In genomic region chr7:158404031-158404761, GRCh38 we compare ENCODE assay signal across 23 cellular contexts.
DNase-seq lines count a peak whose midpoint lies in the region; ATAC-seq, FAIRE-seq and TF ChIP-seq lines count a peak whose summit lies in the region.
"Had no signal": no experiment of that assay in that cellular context is flagged by ENCODE, and none has a peak within 500 bp of the region (broad histone marks: within the 10 kb centered on the region; RNA-seq: fewer than 3 reads in every experiment).

No MANE protein-coding gene starts in this region.

- H3K27ac Mint-ChIP-seq in glutamatergic neuron (ENCODE audit: unreplicated experiment): peak overlapping the region; percentile 57
- H3K27ac Mint-ChIP-seq in activated T-helper 17 cell treated with anti-CD3 and anti-CD28 coated beads, Interleukin-2, amount 50 U/mL, for 72 hours: no peak overlapping the region
- H3K27ac Mint-ChIP-seq: CD8-positive, alpha-beta T cell had no signal

- TF ChIP-seq CTCF in bronchial epithelial cell (IDR thresholded peaks at IDR 0.05; ENCODE audit: insufficient read depth, low read length, severe bottlenecking) (no peak), glutamatergic neuron (IDR thresholded peaks at IDR 0.05; ENCODE audit: partially characterized antibody, unreplicated experiment) (no peak)

- peaks cover 5% of the 10 kb centered on the region for H3K36me3 Mint-ChIP-seq in glutamatergic neuron (ENCODE audit: unreplicated experiment)
- no peaks in the 10 kb centered on the region for H3K36me3 Mint-ChIP-seq in activated T-helper 17 cell treated with anti-CD3 and anti-CD28 coated beads, Interleukin-2, amount 50 U/mL, for 72 hours (ENCODE audit: low read depth)
- H3K36me3 Mint-ChIP-seq: CD8-positive, alpha-beta T cell had no signal

- no peak overlapping the region for H3K4me3 ChIP-seq in bronchial epithelial cell (ENCODE audit: low read depth, low read length)
- H3K4me3 ChIP-seq: GM12878, GM23248, SJCRH30 had no signal

- H3K4me1 Mint-ChIP-seq in glutamatergic neuron (ENCODE audit: low read depth, unreplicated experiment): peaks cover 24% of the 10 kb centered on the region
- no peaks in the 10 kb centered on the region for H3K4me1 Mint-ChIP-seq in activated T-helper 17 cell treated with anti-CD3 and anti-CD28 coated beads, Interleukin-2, amount 50 U/mL, for 72 hours

- no peak for FAIRE-seq in bronchial epithelial cell (lab: Jason Lieb, UNC)
- FAIRE-seq: GM12878, HTR-8/SVneo had no signal

- peak; percentile 50 for DNase-seq in activated effector memory CD4-positive, alpha-beta T cell treated with anti-CD3 and anti-CD28 coated beads, Interleukin-2, amount 50 U/mL, for 16 hours
- DNase-seq in activated effector memory CD4-positive, alpha-beta T cell treated with Interleukin-2 at 50 U/mL for 16 hours: no peak
- DNase-seq in bronchial epithelial cell (ENCODE audit: low read depth) (peak; percentile 46), glutamatergic neuron (no peak), substantia nigra (lab: John Stamatoyannopoulos, UW) (no peak)
- DNase-seq: 8988T; AML-193; C1 segment of cervical spinal cord; CD8-positive, alpha-beta T cell; DND-41; GM23248; KG1; NCI-H1092 treated with DMSO at 0.1 percent for 48 hours; NCI-H1436 treated with DMSO at 0.1 percent for 48 hours; NCI-H1930; NCI-H748 treated with DMSO at 0.1 percent for 48 hours; SJCRH30 had no signal

- H3K27me3 ChIP-seq in bronchial epithelial cell (ENCODE audit: control insufficient read depth, insufficient read depth, low read length): no peaks in the 10 kb centered on the region

- H3K27ac ChIP-seq in substantia nigra (ENCODE audit: low read depth, low read length, poor library complexity, severe bottlenecking): no peak overlapping the region
- H3K27ac ChIP-seq: GM23248, SJCRH30 had no signal

- ATAC-seq in activated T-helper 17 cell treated with anti-CD3 and anti-CD28 coated beads, Interleukin-2, amount 50 U/mL, for 72 hours (replicated peaks): no peak
- no peak for ATAC-seq in HG03045 (IDR thresholded peaks at IDR 0.05; ENCODE audit: unreplicated experiment)
- ATAC-seq: CD8-positive, alpha-beta T cell; GM12878; HCT116; Panc1 had no signal

- H3K27me3 Mint-ChIP-seq in glutamatergic neuron (ENCODE audit: unreplicated experiment): peaks cover 10% of the 10 kb centered on the region
- H3K27me3 Mint-ChIP-seq in activated T-helper 17 cell treated with anti-CD3 and anti-CD28 coated beads, Interleukin-2, amount 50 U/mL, for 72 hours: peaks cover 6% of the 10 kb centered on the region

- peak overlapping the region; percentile 60 for H3K4me3 Mint-ChIP-seq in glutamatergic neuron (ENCODE audit: unreplicated experiment)
- H3K4me3 Mint-ChIP-seq in activated T-helper 17 cell treated with anti-CD3 and anti-CD28 coated beads, Interleukin-2, amount 50 U/mL, for 72 hours: no peak overlapping the region
- H3K4me3 Mint-ChIP-seq: CD8-positive, alpha-beta T cell had no signal

- H3K9me3 Mint-ChIP-seq in glutamatergic neuron (ENCODE audit: unreplicated experiment): peaks cover 7% of the 10 kb centered on the region
- no peaks in the 10 kb centered on the region for H3K9me3 Mint-ChIP-seq in activated T-helper 17 cell treated with anti-CD3 and anti-CD28 coated beads, Interleukin-2, amount 50 U/mL, for 72 hours
- H3K9me3 Mint-ChIP-seq: CD8-positive, alpha-beta T cell had no signal

- no peaks in the 10 kb centered on the region for H3K36me3 ChIP-seq in bronchial epithelial cell (ENCODE audit: control insufficient read depth, insufficient read depth, low read length)
- H3K36me3 ChIP-seq: SJCRH30 had no signal

Comparison
In these comparisons a context has a peak if more than half of its experiments do, and no peak if none do; other contexts are left out.
1. DNase-seq: peak in activated effector memory CD4-positive, alpha-beta T cell treated with anti-CD3 and anti-CD28 coated beads, Interleukin-2, amount 50 U/mL, for 16 hours (single experiment) and bronchial epithelial cell (single experiment); none in activated effector memory CD4-positive, alpha-beta T cell treated with Interleukin-2 at 50 U/mL for 16 hours (single experiment), glutamatergic neuron (single experiment) and substantia nigra (0 of 49).